22 cellular contexts compared by ENCODE assay signal in the genomic region with DNA sequence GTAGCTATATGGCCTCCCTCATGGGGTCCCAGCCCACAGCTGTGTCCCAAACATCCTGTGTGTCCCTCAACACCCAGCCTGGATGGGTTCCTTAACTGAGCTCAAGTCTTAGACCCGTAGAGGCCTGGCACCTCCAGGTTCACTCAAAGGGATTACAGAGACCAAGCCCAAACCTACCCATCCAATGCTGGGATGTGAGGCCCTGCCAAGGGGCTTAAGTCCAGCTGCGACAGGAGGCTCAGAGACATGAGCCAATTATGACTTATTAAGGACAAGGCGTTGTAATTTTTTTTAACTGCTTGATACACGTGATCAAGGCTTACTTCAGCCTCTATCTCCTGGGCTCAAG.
"Had no signal": no experiment of that assay in that cellular context is flagged by ENCODE, and none has a peak within 500 bp of the region (broad histone marks: within the 10 kb centered on the region; RNA-seq: fewer than 3 reads in every experiment).

No MANE protein-coding gene starts in this region.

- H3K4me1 Mint-ChIP-seq: activated CD4-positive, alpha-beta T cell treated with anti-CD3 and anti-CD28 coated beads, Interleukin-2, amount 10 ng/mL, durations not matched to agents 24 days and 14 days; stimulated activated naive B cell treated with anti-CD40 and anti-IgM and Interleukin-4, amounts not matched to agents 10 μg/mL and 1 μg/mL and 100 μg/mL, for 72 hours had no signal

- ATAC-seq: activated CD4-positive, CD25-positive, alpha-beta regulatory T cell treated with anti-CD3 and anti-CD28 coated beads, Interleukin-2, amount 50 U/mL, for 24 hours; activated CD8-positive, alpha-beta T cell treated with anti-CD3 and anti-CD28 coated beads, Interleukin-2, amount 10 ng/mL, durations not matched to agents 7 days and 5 days; left ventricle myocardium superior; right lobe of liver; stimulated activated naive B cell treated with anti-CD40 and anti-IgM and Interleukin-4, amounts not matched to agents 10 μg/mL and 1 μg/mL and 100 μg/mL, for 72 hours had no signal

- DNase-seq: activated CD4-positive, alpha-beta T cell treated with anti-CD3 and anti-CD28 coated beads, Interleukin-2, amount 10 ng/mL, durations not matched to agents 24 days and 14 days; brain microvascular endothelial cell; central memory CD4-positive, alpha-beta T cell; dermis blood vessel endothelial cell; effector CD8-positive, alpha-beta T cell; foreskin melanocyte; hippocampal formation; left ventricle myocardium superior; nephron progenitor cell; nucleus accumbens; stimulated activated naive B cell treated with anti-CD40 and anti-IgM and Interleukin-4, amounts not matched to agents 10 μg/mL and 1 μg/mL and 100 μg/mL, for 72 hours; T-helper 2 cell had no signal

- H3K4me3 ChIP-seq: adrenal gland, ascending aorta, right lobe of liver, SJSA1, skin epidermis, thoracic aorta had no signal

- H3K27me3 Mint-ChIP-seq: activated naive CD8-positive, alpha-beta T cell; stimulated activated naive B cell treated with anti-CD40 and anti-IgM and Interleukin-4, amounts not matched to agents 10 μg/mL and 1 μg/mL and 100 μg/mL, for 72 hours; type B pancreatic cell had no signal

- H3K4me3 Mint-ChIP-seq: activated CD4-positive, alpha-beta T cell treated with anti-CD3 and anti-CD28 coated beads, Interleukin-2, amount 10 ng/mL, durations not matched to agents 24 days and 14 days; activated CD8-positive, alpha-beta T cell treated with anti-CD3 and anti-CD28 coated beads, Interleukin-2, amount 10 ng/mL, durations not matched to agents 7 days and 5 days; activated naive CD8-positive, alpha-beta T cell; nephron progenitor cell; stimulated activated naive B cell treated with anti-CD40 and anti-IgM and Interleukin-4, amounts not matched to agents 10 μg/mL and 1 μg/mL and 100 μg/mL, for 72 hours; type B pancreatic cell had no signal

- H3K36me3 ChIP-seq: adrenal gland, ascending aorta, brain microvascular endothelial cell, right lobe of liver, SJSA1, thoracic aorta had no signal

- H3K27me3 ChIP-seq: adrenal gland, ascending aorta, brain microvascular endothelial cell, right lobe of liver, SJSA1 had no signal

- H3K36me3 Mint-ChIP-seq: activated naive CD8-positive, alpha-beta T cell; stimulated activated naive B cell treated with anti-CD40 and anti-IgM and Interleukin-4, amounts not matched to agents 10 μg/mL and 1 μg/mL and 100 μg/mL, for 72 hours; type B pancreatic cell had no signal

- H3K27ac Mint-ChIP-seq: activated CD4-positive, alpha-beta T cell treated with anti-CD3 and anti-CD28 coated beads, Interleukin-2, amount 10 ng/mL, durations not matched to agents 24 days and 14 days; activated CD8-positive, alpha-beta T cell treated with anti-CD3 and anti-CD28 coated beads, Interleukin-2, amount 10 ng/mL, durations not matched to agents 7 days and 5 days; activated naive CD8-positive, alpha-beta T cell; nephron progenitor cell; stimulated activated naive B cell treated with anti-CD40 and anti-IgM and Interleukin-4, amounts not matched to agents 10 μg/mL and 1 μg/mL and 100 μg/mL, for 72 hours; type B pancreatic cell had no signal

- H3K9me3 ChIP-seq: adrenal gland, ascending aorta, right lobe of liver, SJSA1, thoracic aorta had no signal

- H3K9me3 Mint-ChIP-seq: activated CD4-positive, alpha-beta T cell treated with anti-CD3 and anti-CD28 coated beads, Interleukin-2, amount 10 ng/mL, durations not matched to agents 24 days and 14 days; nephron progenitor cell; stimulated activated naive B cell treated with anti-CD40 and anti-IgM and Interleukin-4, amounts not matched to agents 10 μg/mL and 1 μg/mL and 100 μg/mL, for 72 hours; type B pancreatic cell had no signal

- H3K4me1 ChIP-seq: adrenal gland, ascending aorta, right lobe of liver, SJSA1 had no signal

- H3K27ac ChIP-seq: ascending aorta, brain microvascular endothelial cell, right lobe of liver, SJSA1, skin epidermis, thoracic aorta had no signal
